ENCODE assay signal across 10 cellular contexts in the genomic region with DNA sequence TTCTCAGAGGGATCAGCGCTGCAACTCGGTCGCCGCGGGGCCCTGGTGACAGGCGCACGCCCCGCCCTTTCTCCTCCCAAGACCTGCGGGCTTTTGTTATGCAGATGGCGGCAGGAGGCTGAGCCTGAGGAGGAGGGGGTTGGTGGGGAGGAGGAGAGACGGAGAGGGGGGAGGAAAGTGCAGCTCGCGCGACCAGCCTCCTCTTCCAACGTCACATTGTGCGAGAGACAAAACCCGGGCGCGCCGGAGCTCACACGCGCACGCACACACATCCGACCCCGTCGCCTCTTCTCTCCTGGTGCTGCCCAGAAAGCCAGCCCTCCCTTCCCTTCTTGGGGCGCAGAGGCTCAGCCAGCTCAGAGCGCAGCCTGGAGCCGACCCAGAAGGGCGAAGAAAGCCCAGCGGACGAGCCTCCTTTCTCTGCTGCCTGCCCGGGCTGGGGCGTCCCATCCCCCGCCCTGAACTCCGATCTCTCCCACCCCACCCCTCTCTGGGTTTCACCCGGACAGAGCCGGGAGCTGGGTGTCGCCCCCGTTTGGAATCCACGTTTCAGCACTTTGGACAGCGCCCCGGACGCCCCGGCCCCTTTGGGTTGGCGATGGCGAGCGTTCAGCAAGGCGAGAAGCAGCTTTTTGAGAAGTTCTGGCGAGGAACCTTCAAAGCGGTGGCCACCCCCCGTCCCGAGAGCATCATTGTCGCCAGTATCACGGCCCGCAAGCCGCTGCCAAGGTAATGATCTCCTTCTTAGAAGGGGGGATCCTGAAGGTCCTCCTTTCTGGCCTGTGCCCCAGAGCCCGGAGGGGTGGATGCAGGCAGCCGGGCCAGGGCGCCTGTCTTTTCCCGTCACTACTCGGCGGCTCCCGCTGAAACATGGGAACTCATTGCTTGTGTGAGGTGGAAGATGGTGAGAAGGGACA. TPM values are rescaled to one million over a fixed set of nuclear protein-coding genes. Genes with fewer than 3 reads are reported as not detected.
DNase-seq lines count a peak whose midpoint lies in the region; ATAC-seq and TF ChIP-seq lines count a peak whose summit lies in the region.
"Had no signal": no experiment of that assay in that cellular context is flagged by ENCODE, and none has a peak within 500 bp of the region (broad histone marks: within the 10 kb centered on the region; RNA-seq: fewer than 3 reads in every experiment).

Gene SRRM4 (plus strand): TSS at position 257 of the 917 bp plus-strand sequence. CDS start 342 bp downstream, at position 599.

- H3K4me3 ChIP-seq in smooth muscle cell (no peak within 1 kb of the TSS), esophagus muscularis mucosa (peak within 1 kb of the TSS in 1 of 4 donors; percentile 10), MG63 (no peak within 1 kb of the TSS)

- H3K4me2 ChIP-seq in smooth muscle cell: peak within 1 kb of the TSS; percentile 9

- no peak for ATAC-seq in left cardiac atrium

- TF ChIP-seq CTCF in smooth muscle cell (IDR thresholded peaks at IDR 0.05; ENCODE audit: borderline replicate concordance, insufficient read depth, poor library complexity, severe bottlenecking) (no peak), esophagus muscularis mucosa (IDR thresholded peaks at IDR 0.05) (no peak)

- TF ChIP-seq POLR2A in esophagus muscularis mucosa (IDR thresholded peaks at IDR 0.05; ENCODE audit: low read depth): no peak

- intact Hi-C loops in left cardiac atrium (cut with DNase I): no loop called here
- intact Hi-C loops in esophagus muscularis mucosa (cut with DNase I): loop anchor here (5.0 kb wide), 1 partner anchor 566 kb away; no protein-coding TSS in a partner anchor

- H3K9me3 ChIP-seq in smooth muscle cell (replicated peaks; ENCODE audit: low read depth) (no peaks in the 10 kb centered on the region), esophagus muscularis mucosa (no peaks in the 10 kb centered on the region), MG63 (no peaks in the 10 kb centered on the region)

- H3K36me3 ChIP-seq in smooth muscle cell (ENCODE audit: low read depth): no peaks in the 10 kb centered on the region
- H3K36me3 ChIP-seq in esophagus muscularis mucosa: no peaks in the 10 kb centered on the region
- no peaks in the 10 kb centered on the region for H3K36me3 ChIP-seq in MG63
- H3K36me3 ChIP-seq: heart right ventricle had no signal

- H3K27ac ChIP-seq in smooth muscle cell (ENCODE audit: low read depth) (no peak within 1 kb of the TSS), esophagus muscularis mucosa (replicated peaks in 1 of 4) (no peak within 1 kb of the TSS)
- H3K27ac ChIP-seq: heart right ventricle had no signal

- no peaks in the 10 kb centered on the region for H4K20me1 ChIP-seq in smooth muscle cell (ENCODE audit: low read depth)

- H3K9ac ChIP-seq in smooth muscle cell (ENCODE audit: low read depth): no peak within 1 kb of the TSS

- H3K79me2 ChIP-seq in smooth muscle cell (ENCODE audit: low read depth): no peaks in the 10 kb centered on the region

- no peaks in the 10 kb centered on the region for H3F3A ChIP-seq in smooth muscle cell (ENCODE audit: low read depth)

- peak; percentile 7 for DNase-seq in activated CD4-positive, alpha-beta T cell treated with anti-CD3 and anti-CD28 coated beads for 48 hours
- no peak for DNase-seq in activated CD4-positive, alpha-beta T cell treated with anti-CD3 and anti-CD28 coated beads, Interleukin-2, amount 50 U/mL, for 1 hour
- DNase-seq in NCI-H774 (lab: John Stamatoyannopoulos, UW) (peak; percentile 94), left cardiac atrium (peak; percentile 29), smooth muscle cell (lab: John Stamatoyannopoulos, UW; ENCODE audit: unreplicated experiment) (peak; percentile 2), esophagus muscularis mucosa (ENCODE audit: extremely low spot score) (no peak), MG63 (no peak)
- DNase-seq in NK-92 treated with Interleukin-12 subunit alpha and Interleukin-12 subunit beta, amount 100 ng/mL, for 24 hours (lab: John Stamatoyannopoulos, UW): no peak

- H2AFZ ChIP-seq in smooth muscle cell (ENCODE audit: low read depth): no peak within 1 kb of the TSS

- no peak for TF ChIP-seq EP300 in esophagus muscularis mucosa (IDR thresholded peaks at IDR 0.05)

- no peaks in the 10 kb centered on the region for H3K4me1 ChIP-seq in smooth muscle cell (ENCODE audit: low read depth)
- peaks cover 17 to 22% (median 20%) of the 10 kb centered on the region in 4 donors for H3K4me1 ChIP-seq in esophagus muscularis mucosa

- 3% methylated on average over 38 of the region's 64 CpGs for WGBS in smooth muscle cell (ENCODE audit: low lambda C conversion rate)
- 4% methylated on average over 29 of the region's 64 CpGs for WGBS in esophagus muscularis mucosa

- H3K27me3 ChIP-seq in smooth muscle cell (ENCODE audit: low read depth) (peaks cover 82% of the 10 kb centered on the region), esophagus muscularis mucosa (peaks cover 0 to 91% (median 26%) of the 10 kb centered on the region in 4 donors), MG63 (peaks cover 8% of the 10 kb centered on the region; the same call in 1 of the 2 replicates)

RNA-seq across cellular contexts. Expression of gene SRRM4, which starts in this region (rescaled TPM):
- total RNA-seq in left cardiac atrium: under 1 TPM; 0.13 to 0.21 TPM
- 0.04 and 0.09 TPM in 2 replicates for total RNA-seq in smooth muscle cell
- 0.35 TPM in 1 of 2 replicates, not detected in the other for polyA plus RNA-seq in smooth muscle cell
- total RNA-seq in esophagus muscularis mucosa: not detected
- total RNA-seq in MG63 (2014; rRNA removed; shearing (Covaris generic); ENCODE audit: low replicate concordance): not detected in 2 replicates
- polyA plus RNA-seq: AG04450 had no signal

Comparison
In these comparisons a context has a peak if more than half of its experiments do, and no peak if none do; other contexts are left out.
1. DNase-seq: peak in activated CD4-positive, alpha-beta T cell treated with anti-CD3 and anti-CD28 coated beads for 48 hours (single experiment) and NCI-H774 (single experiment); none in activated CD4-positive, alpha-beta T cell treated with anti-CD3 and anti-CD28 coated beads, Interleukin-2, amount 50 U/mL, for 1 hour (single experiment), NK-92 treated with Interleukin-12 subunit alpha and Interleukin-12 subunit beta, amount 100 ng/mL, for 24 hours (single experiment), esophagus muscularis mucosa (single experiment) and MG63 (single experiment).
2. Peak in DNase-seq in left cardiac atrium; RNA of the gene not detected or under 1 TPM.
3. Peak in DNase-seq and H3K4me2 ChIP-seq in smooth muscle cell; RNA of the gene not detected or under 1 TPM.